In the genomic region with DNA sequence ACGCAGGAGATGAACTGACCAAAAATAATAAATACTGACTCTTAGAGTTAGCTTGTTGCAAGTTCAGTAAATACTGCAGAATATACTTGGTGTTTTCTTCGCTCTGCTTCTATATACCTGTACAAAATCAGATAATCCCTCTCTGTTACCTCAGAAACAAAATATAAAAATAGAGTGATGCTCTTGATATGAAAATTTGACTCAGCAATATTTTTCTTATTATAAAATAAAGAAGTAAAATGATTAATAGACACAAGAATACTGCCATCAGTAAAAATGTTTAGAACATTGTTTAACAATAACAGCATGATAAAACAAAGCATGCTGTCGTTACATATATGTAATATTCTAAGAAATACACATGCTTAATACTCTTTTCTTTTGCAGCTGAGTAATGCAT, we compare ENCODE assay signal across 1 cellular context.
TF ChIP-seq lines count a peak whose summit lies in the region.

No MANE protein-coding gene starts in this region.

TF ChIP-seq in K562, 482 proteins besides CTCF, POLR2A, EP300 and RAD21 (continued from another document):
- no peak for TF ChIP-seq ZNF592 (IDR thresholded peaks at IDR 0.05)
- TF ChIP-seq GTF2B (IDR thresholded peaks at IDR 0.05; ENCODE audit: extremely low read depth, insufficient read length): no peak
- no peak for TF ChIP-seq SMAD4 (CRISPR knock-in tag; conservative IDR thresholded peaks at IDR 0.05)
TF ChIP-seq in K562: peak in this region for 2.
